ENCODE assay signal across 28 cellular contexts in the genomic region with DNA sequence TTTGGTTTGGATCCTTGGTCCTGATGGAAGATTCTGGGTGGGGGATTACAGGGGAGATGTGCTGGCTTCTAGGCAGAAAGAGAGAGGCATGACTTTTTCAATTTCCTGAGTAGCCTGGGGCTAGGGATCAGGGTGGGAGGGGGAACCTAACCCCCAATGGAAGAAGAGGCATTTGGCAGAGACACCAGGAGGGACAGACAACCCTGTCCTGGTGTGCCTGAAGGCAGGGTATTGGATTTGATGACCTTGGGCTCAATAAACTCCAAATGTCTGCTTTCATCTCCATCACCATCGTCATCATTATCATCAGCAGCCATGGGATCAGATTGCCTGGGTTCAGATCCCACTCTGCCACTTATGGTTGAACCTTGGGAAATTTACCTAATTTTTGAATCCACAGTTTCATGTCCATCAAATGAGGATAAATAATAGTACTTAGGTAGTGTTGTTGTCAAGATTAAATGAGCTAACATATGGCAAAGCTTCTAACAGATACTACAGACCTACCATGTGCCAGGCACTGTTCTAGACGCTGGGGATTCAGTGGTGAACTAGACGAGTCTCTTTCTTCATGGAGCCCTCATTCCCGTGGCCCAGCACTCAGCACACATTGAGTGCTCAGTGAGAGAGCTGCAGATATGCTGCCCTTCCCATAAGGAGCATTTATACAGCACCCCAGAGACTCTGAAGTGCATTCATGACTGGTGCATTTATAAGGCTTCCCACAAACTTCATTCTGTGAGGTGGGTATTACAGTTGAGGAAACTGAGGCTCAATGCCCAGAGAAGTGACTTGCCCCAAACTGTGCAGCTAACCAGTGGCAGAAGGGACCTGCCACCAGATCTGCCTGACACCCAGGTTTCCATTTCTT. TPM values are rescaled to one million over a fixed set of nuclear protein-coding genes. Genes with fewer than 3 reads are reported as not detected.
A peak's percentile ranks its signal among the peaks of the same experiment; 100 is the strongest.
DNase-seq lines count a peak whose midpoint lies in the region; ATAC-seq, FAIRE-seq and TF ChIP-seq lines count a peak whose summit lies in the region.
"Had no signal": no experiment of that assay in that cellular context is flagged by ENCODE, and none has a peak within 500 bp of the region (broad histone marks: within the 10 kb centered on the region; RNA-seq: fewer than 3 reads in every experiment).

No MANE protein-coding gene starts in this region.

- no peak overlapping the region for H3K9ac ChIP-seq in muscle layer of colon (ENCODE audit: low read length)
- H3K9ac ChIP-seq: BLaER1 treated with 17β-estradiol and CSF1 and Interleukin-3, amounts not matched to agents 10 nM and 100 nM had no signal

- DNase-seq in right cardiac atrium (peak in 2 of 3 donors; percentile 3 to 19), cardiac septum (ENCODE audit: low spot score) (no peak), bronchial epithelial cell (ENCODE audit: low read depth) (peak; percentile 31), SHP77 treated with DMSO at 0.1 percent for 48 hours (lab: John Stamatoyannopoulos, UW) (no peak), coronary artery (ENCODE audit: low spot score) (no peak)
- no peak for DNase-seq in activated T-cell treated with anti-CD3 and anti-CD28 coated beads, Interleukin-2, amount 50 U/mL, for 1 hour
- DNase-seq: AML-193; CD4-positive, alpha-beta T cell; Kasumi-1; NCI-H1092 treated with DMSO at 0.1 percent for 48 hours; NCI-H1436 treated with DMSO at 0.1 percent for 48 hours; NCI-H187 treated with DMSO at 0.1 percent for 48 hours; NCI-H2171 treated with DMSO at 0.1 percent for 48 hours; NCI-H345; NCI-H510A treated with DMSO at 0.1 percent for 48 hours; NCI-H774; PC-9; Right ventricle myocardium superior had no signal

- no peak overlapping the region for H3K4me3 ChIP-seq in right cardiac atrium (ENCODE audit: low read length)
- no peak overlapping the region for H3K4me3 ChIP-seq in bronchial epithelial cell (ENCODE audit: low read depth, low read length)
- no peak overlapping the region for H3K4me3 ChIP-seq in muscle layer of colon (ENCODE audit: low read depth in 1 of 2, low read length in 2 of 2)
- H3K4me3 ChIP-seq in coronary artery, result no peak overlapping the region
- H3K4me3 ChIP-seq: BLaER1 treated with 17β-estradiol and CSF1 and Interleukin-3, amounts not matched to agents 10 nM and 100 nM; K562; PC-9 had no signal

- 87% methylated on average over 4 of the region's 4 CpGs for WGBS in right cardiac atrium

- TF ChIP-seq CTCF in bronchial epithelial cell (IDR thresholded peaks at IDR 0.05; ENCODE audit: insufficient read depth, low read length, severe bottlenecking), result no peak
- TF ChIP-seq CTCF in coronary artery (IDR thresholded peaks at IDR 0.05), result no peak

- ATAC-seq in right cardiac atrium, result no peak
- ATAC-seq in activated CD4-positive, CD25-positive, alpha-beta regulatory T cell treated with anti-CD3 and anti-CD28 coated beads, Interleukin-2, amount 50 U/mL, for 24 hours, result no peak
- ATAC-seq: HepG2, K562 had no signal

- H3K9me3 ChIP-seq in right cardiac atrium (ENCODE audit: control insufficient read depth, low read length) (no peaks in the 10 kb centered on the region), muscle layer of colon (ENCODE audit: low read length) (no peaks in the 10 kb centered on the region)

- FAIRE-seq in bronchial epithelial cell (lab: Jason Lieb, UNC), result no peak
- FAIRE-seq: D721Med, GM18507, H54, HepG2, K562 had no signal

- H3K27me3 ChIP-seq in right cardiac atrium (ENCODE audit: control insufficient read depth, insufficient read depth) (no peaks in the 10 kb centered on the region), bronchial epithelial cell (ENCODE audit: control insufficient read depth, insufficient read depth, low read length) (no peaks in the 10 kb centered on the region), muscle layer of colon (ENCODE audit: control insufficient read depth in 1 of 2, insufficient read depth in 2 of 2, low read length in 2 of 2) (no peaks in the 10 kb centered on the region)
- H3K27me3 ChIP-seq: BLaER1 treated with 17β-estradiol and CSF1 and Interleukin-3, amounts not matched to agents 10 nM and 100 nM had no signal

- intact Hi-C loops in right cardiac atrium (cut with DNase I), result loop anchor here in 1 of 4 donors (10.0 kb wide), 1 partner anchor 75 kb away; no protein-coding TSS in a partner anchor
- intact Hi-C loops in cardiac septum (cut with DNase I), result loop anchor here (10.0 kb wide), 1 partner anchor 65 kb away; no protein-coding TSS in a partner anchor

- no peak overlapping the region for H3K27ac ChIP-seq in right cardiac atrium (ENCODE audit: low read length)
- H3K27ac ChIP-seq in muscle layer of colon (ENCODE audit: low read depth, low read length), result peak overlapping the region; percentile 89
- no peak overlapping the region for H3K27ac ChIP-seq in coronary artery
- H3K27ac ChIP-seq: BLaER1 treated with 17β-estradiol and CSF1 and Interleukin-3, amounts not matched to agents 10 nM and 100 nM; PC-9 had no signal

- H3K4me1 ChIP-seq in right cardiac atrium (ENCODE audit: control insufficient read depth, insufficient read depth, low read length), result no peaks in the 10 kb centered on the region
- peaks cover 45% of the 10 kb centered on the region for H3K4me1 ChIP-seq in muscle layer of colon (ENCODE audit: insufficient read depth, low read length)
- H3K4me1 ChIP-seq: BLaER1 treated with 17β-estradiol and CSF1 and Interleukin-3, amounts not matched to agents 10 nM and 100 nM had no signal

- no peaks in the 10 kb centered on the region for H3K36me3 ChIP-seq in bronchial epithelial cell (ENCODE audit: control insufficient read depth, insufficient read depth, low read length)
- no peaks in the 10 kb centered on the region for H3K36me3 ChIP-seq in muscle layer of colon (ENCODE audit: insufficient read depth, low read length)
- H3K36me3 ChIP-seq: BLaER1 treated with 17β-estradiol and CSF1 and Interleukin-3, amounts not matched to agents 10 nM and 100 nM had no signal

RNA-seq across cellular contexts. Expression of a gene that starts 26.8 kb away (rescaled TPM):
- total RNA-seq in right cardiac atrium (100 to 1,000 TPM; 159 to 510 (median 262) TPM), cardiac septum (164 TPM), bronchial epithelial cell (17.3 and 21.9 TPM in 2 replicates)
- 205 TPM for polyA plus RNA-seq in right cardiac atrium

RNA-seq across cellular contexts. Expression of a gene that starts 31.4 kb away (rescaled TPM):
- total RNA-seq in right cardiac atrium (under 1 TPM in 1 of 4 donors, not detected in 3; 0.14 TPM), cardiac septum (not detected), bronchial epithelial cell (22.0 and 27.1 TPM in 2 replicates)
- not detected for polyA plus RNA-seq in right cardiac atrium
- total RNA-seq: M059J, Right ventricle myocardium superior, RPMI7951 had no signal

RNA-seq across cellular contexts. Expression of a gene that starts 52.3 kb away (rescaled TPM):
- total RNA-seq in right cardiac atrium (1 to 10 TPM in 3 of 4 donors, under 1 TPM in 1; 0.22 to 5.9 (median 3.2) TPM), cardiac septum (0.51 TPM), bronchial epithelial cell (0.79 and 2.0 TPM in 2 replicates)
- 0.70 TPM for polyA plus RNA-seq in right cardiac atrium

Comparison
In these comparisons a context has a peak if more than half of its experiments do, and no peak if none do; other contexts are left out.
1. DNase-seq: peak in right cardiac atrium (2 of 3) and bronchial epithelial cell (single experiment); none in cardiac septum (single experiment), SHP77 treated with DMSO at 0.1 percent for 48 hours (single experiment), activated T-cell treated with anti-CD3 and anti-CD28 coated beads, Interleukin-2, amount 50 U/mL, for 1 hour (single experiment) and coronary artery (single experiment).
2. RNA of a gene that starts 31.4 kb away (total RNA-seq): 22.0 to 27.1 TPM in bronchial epithelial cell; 0.14 TPM in right cardiac atrium and not detected in cardiac septum (single experiment); every median in the first group is over 10 times any median in the second.